ENCODE assay signal across 19 cellular contexts in the genomic region with DNA sequence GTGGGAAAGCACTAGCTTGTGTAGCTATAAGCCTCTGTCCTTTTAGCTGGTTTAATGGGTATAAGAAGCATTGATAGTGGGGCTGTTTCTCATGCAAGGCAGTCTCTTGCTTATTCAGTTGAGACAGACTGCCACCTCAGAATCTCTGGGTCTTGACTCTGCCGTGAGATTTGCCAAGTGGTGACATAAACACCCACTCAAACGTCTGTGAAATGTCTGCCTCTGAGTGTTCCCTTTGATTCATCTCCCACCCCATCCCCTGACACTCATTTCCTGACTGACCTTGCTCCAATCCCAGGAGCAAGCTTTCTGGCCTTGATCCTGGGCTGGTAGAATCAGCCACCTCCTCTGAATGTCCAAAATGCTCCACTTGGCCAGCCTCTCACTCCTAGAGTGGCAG.
DNase-seq lines count a peak whose midpoint lies in the region; ATAC-seq and TF ChIP-seq lines count a peak whose summit lies in the region.
"Had no signal": no experiment of that assay in that cellular context is flagged by ENCODE, and none has a peak within 500 bp of the region (broad histone marks: within the 10 kb centered on the region; RNA-seq: fewer than 3 reads in every experiment).

No MANE protein-coding gene starts in this region.

- TF ChIP-seq CTCF in GM10248 (IDR thresholded peaks at IDR 0.05; ENCODE audit: control extremely low read depth, extremely low read depth, low read depth, missing control alignments) = no peak
- TF ChIP-seq CTCF in CD4-positive, alpha-beta T cell (IDR thresholded peaks at IDR 0.05) = no peak

- H3K27ac ChIP-seq in CD4-positive, alpha-beta T cell (ENCODE audit: low read depth, low read length) = no peak overlapping the region
- H3K27ac ChIP-seq: HL-60, left lung had no signal

- intact Hi-C loops in Right ventricle myocardium superior (cut with DNase I) (no loop called here), cardiac septum (cut with DNase I) (no loop called here)
- intact Hi-C loops in CD4-positive, alpha-beta T cell (cut with DNase I, micrococcal nuclease) = no loop called here

- H3K27me3 Mint-ChIP-seq in CD4-positive, alpha-beta T cell = no peaks in the 10 kb centered on the region
- H3K27me3 Mint-ChIP-seq: activated CD4-positive, alpha-beta memory T cell treated with anti-CD3 and anti-CD28 coated beads for 36 hours; stimulated activated naive CD8-positive, alpha-beta T cell treated with anti-CD3 and anti-CD28 coated beads, Interleukin-15, amount 100 ng/mL, for 72 hours had no signal

- peaks cover 19 to 26% of the 10 kb centered on the region in 2 donors for H3K36me3 Mint-ChIP-seq in activated naive CD4-positive, alpha-beta T cell treated with anti-CD3 and anti-CD28 coated beads, Interleukin-2, amount 50 U/mL, for 72 hours
- peaks cover 5% of the 10 kb centered on the region for H3K36me3 Mint-ChIP-seq in CD4-positive, alpha-beta T cell (ENCODE audit: low read depth)

- H3K27ac Mint-ChIP-seq in activated naive CD4-positive, alpha-beta T cell treated with anti-CD3 and anti-CD28 coated beads, Interleukin-2, amount 50 U/mL, for 72 hours = no peak overlapping the region
- no peak overlapping the region for H3K27ac Mint-ChIP-seq in CD4-positive, alpha-beta T cell
- H3K27ac Mint-ChIP-seq: activated CD4-positive, alpha-beta memory T cell treated with anti-CD3 and anti-CD28 coated beads for 36 hours; stimulated activated naive CD8-positive, alpha-beta T cell treated with anti-CD3 and anti-CD28 coated beads, Interleukin-15, amount 100 ng/mL, for 72 hours had no signal

- H3K27me3 ChIP-seq in CD4-positive, alpha-beta T cell (ENCODE audit: control insufficient read depth, insufficient read depth, low read length) = no peaks in the 10 kb centered on the region
- H3K27me3 ChIP-seq: left lung, sigmoid colon had no signal

- ATAC-seq in Right ventricle myocardium superior (ENCODE audit: poor library complexity) = peak; percentile 66
- ATAC-seq in activated naive CD4-positive, alpha-beta T cell treated with anti-CD3 and anti-CD28 coated beads, Interleukin-2, amount 50 U/mL, for 72 hours = no peak
- ATAC-seq in CD4-positive, alpha-beta T cell (ENCODE audit: poor library complexity) = no peak
- ATAC-seq: left lung; stimulated activated naive CD8-positive, alpha-beta T cell treated with anti-CD3 and anti-CD28 coated beads, Interleukin-15, amount 100 ng/mL, for 72 hours had no signal

- no peak overlapping the region for H3K4me3 Mint-ChIP-seq in CD4-positive, alpha-beta T cell
- H3K4me3 Mint-ChIP-seq: activated CD4-positive, alpha-beta memory T cell treated with anti-CD3 and anti-CD28 coated beads for 36 hours; stimulated activated naive CD8-positive, alpha-beta T cell treated with anti-CD3 and anti-CD28 coated beads, Interleukin-15, amount 100 ng/mL, for 72 hours had no signal

- POLR2A ChIA-PET in GM10248 (lab: Yijun Ruan, JAX) = no interaction called here
- POLR2A ChIA-PET in CD4-positive, alpha-beta T cell (lab: Charles Lee) = no interaction called here

- H3K9me3 ChIP-seq in CD4-positive, alpha-beta T cell (ENCODE audit: control insufficient read depth, low read length) = peaks cover 11% of the 10 kb centered on the region

- H3K4me1 Mint-ChIP-seq in CD4-positive, alpha-beta T cell (ENCODE audit: low read depth) = peaks cover 12% of the 10 kb centered on the region
- H3K4me1 Mint-ChIP-seq: stimulated activated naive CD8-positive, alpha-beta T cell treated with anti-CD3 and anti-CD28 coated beads, Interleukin-15, amount 100 ng/mL, for 72 hours had no signal

- DNase-seq in Right ventricle myocardium superior = no peak
- DNase-seq in cardiac septum (ENCODE audit: low spot score) = no peak
- peak; percentile 18 for DNase-seq in dermis blood vessel endothelial cell
- DNase-seq in kidney glomerular epithelial cell (lab: John Stamatoyannopoulos, UW) = peak; percentile 12
- DNase-seq in stimulated activated CD4-positive, alpha-beta T cell treated with anti-CD3 and anti-CD28 coated beads, Interleukin-2, amount 100 ng/mL, for 24 hours = no peak
- no peak for DNase-seq in GM10248 (ENCODE audit: extremely low spot score)
- no peak for DNase-seq in activated naive CD4-positive, alpha-beta T cell treated with anti-CD3 and anti-CD28 coated beads, Interleukin-2, amount 50 U/mL, for 72 hours (ENCODE audit: low spot score in 2 of 2)
- DNase-seq in CD4-positive, alpha-beta T cell = no peak
- DNase-seq: activated CD4-positive, alpha-beta memory T cell treated with anti-CD3 and anti-CD28 coated beads for 36 hours; COR-L47; head of caudate nucleus; Karpas-422; left lung; NCI-H1930; NCI-H748 treated with DMSO at 0.1 percent for 48 hours; SHP77 treated with DMSO at 0.1 percent for 48 hours; sigmoid colon; stimulated activated naive CD8-positive, alpha-beta T cell treated with anti-CD3 and anti-CD28 coated beads, Interleukin-15, amount 100 ng/mL, for 72 hours had no signal

- H3K9me3 Mint-ChIP-seq in activated naive CD4-positive, alpha-beta T cell treated with anti-CD3 and anti-CD28 coated beads, Interleukin-2, amount 50 U/mL, for 72 hours = peaks cover 24% of the 10 kb centered on the region in 2 donors
- peaks cover 12% of the 10 kb centered on the region for H3K9me3 Mint-ChIP-seq in CD4-positive, alpha-beta T cell

- CTCF ChIA-PET in GM10248 (lab: Yijun Ruan, JAX) = no interaction called here
- CTCF ChIA-PET in CD4-positive, alpha-beta T cell (lab: Charles Lee) = no interaction called here

Comparison
In these comparisons a context has a peak if more than half of its experiments do, and no peak if none do; other contexts are left out.
1. DNase-seq: peak in dermis blood vessel endothelial cell (single experiment) and kidney glomerular epithelial cell (single experiment); none in Right ventricle myocardium superior (single experiment), cardiac septum (single experiment), stimulated activated CD4-positive, alpha-beta T cell treated with anti-CD3 and anti-CD28 coated beads, Interleukin-2, amount 100 ng/mL, for 24 hours (0 of 2), GM10248 (single experiment), activated naive CD4-positive, alpha-beta T cell treated with anti-CD3 and anti-CD28 coated beads, Interleukin-2, amount 50 U/mL, for 72 hours (0 of 2) and CD4-positive, alpha-beta T cell (0 of 10).